Comparison of ENCODE assay signal across 24 cellular contexts in genomic region chr7:137697026-137697425, GRCh38.
DNase-seq lines count a peak whose midpoint lies in the region; TF ChIP-seq lines count a peak whose summit lies in the region.
"Had no signal": no experiment of that assay in that cellular context is flagged by ENCODE, and none has a peak within 500 bp of the region (broad histone marks: within the 10 kb centered on the region; RNA-seq: fewer than 3 reads in every experiment).

No MANE protein-coding gene starts in this region.

- no peaks in the 10 kb centered on the region for H3K9me2 ChIP-seq in hepatocyte (replicated peaks; ENCODE audit: insufficient read depth)

- no peaks in the 10 kb centered on the region for H3K9me3 ChIP-seq in skeletal muscle satellite cell (replicated peaks; ENCODE audit: low read length)
- H3K9me3 ChIP-seq in hepatocyte (ENCODE audit: low read depth): no peaks in the 10 kb centered on the region
- H3K9me3 ChIP-seq: SJSA1 had no signal

- H3K4me2 ChIP-seq in skeletal muscle satellite cell (ENCODE audit: low read length): no peak overlapping the region
- no peak overlapping the region for H3K4me2 ChIP-seq in hepatocyte
- H3K4me2 ChIP-seq: PC-9 had no signal

- TF ChIP-seq CTCF in AG10803 (conservative IDR thresholded peaks at IDR 0.05; ENCODE audit: low read length): no peak
- no peak for TF ChIP-seq CTCF in cardiac fibroblast (IDR thresholded peaks at IDR 0.05; ENCODE audit: low read depth, low read length)
- TF ChIP-seq CTCF in hepatocyte (IDR thresholded peaks at IDR 0.05; ENCODE audit: poor library complexity): no peak

- WGBS in hepatocyte (ENCODE audit: low lambda C conversion rate, missing lambda C conversion rate): 93% methylated on average over 1 of the region's 1 CpG

- no peak overlapping the region for H3K4me3 ChIP-seq in AG10803 (ENCODE audit: low read length)
- no peak overlapping the region for H3K4me3 ChIP-seq in cardiac fibroblast (replicated peaks in 1 of 2; ENCODE audit: low read depth in 2 of 2, low read length in 2 of 2)
- no peak overlapping the region for H3K4me3 ChIP-seq in skeletal muscle satellite cell (ENCODE audit: low read length)
- H3K4me3 ChIP-seq in hepatocyte: no peak overlapping the region
- H3K4me3 ChIP-seq: PC-9, SJSA1 had no signal

- DNase-seq in AG10803 (ENCODE audit: low read depth) (peak; percentile 38), cardiac fibroblast (ENCODE audit: low read depth in 2 of 2) (peak; percentile 10 to 39), fibroblast of peridontal ligament (ENCODE audit: extremely low read depth) (peak; percentile 57), hepatocyte (ENCODE audit: low spot score) (no peak), amniotic stem cell (lab: John Stamatoyannopoulos, UW) (no peak)
- no peak for DNase-seq in activated effector memory CD4-positive, alpha-beta T cell treated with Interleukin-2 at 50 U/mL for 16 hours
- DNase-seq: Calu3; CD8-positive, alpha-beta memory T cell; DMS79 treated with DMSO at 0.1 percent for 48 hours; GF-D8; GOT3; Karpas-422; NCI-H1092 treated with DMSO at 0.1 percent for 48 hours; NCI-H1436; NCI-H187; NCI-H2081 treated with DMSO at 0.1 percent for 48 hours; NCI-H2171; NCI-H446; NCI-H524 treated with DMSO at 0.1 percent for 48 hours; PC-9; Right ventricle myocardium superior; RPMI8226 had no signal

- peaks cover 10% of the 10 kb centered on the region for H3K36me3 ChIP-seq in skeletal muscle satellite cell (ENCODE audit: insufficient read depth, low read length)
- H3K36me3 ChIP-seq in hepatocyte (replicated peaks; ENCODE audit: insufficient read depth, low read depth): no peaks in the 10 kb centered on the region
- H3K36me3 ChIP-seq: SJSA1 had no signal

- no peaks in the 10 kb centered on the region for H3K27me3 ChIP-seq in skeletal muscle satellite cell (ENCODE audit: control insufficient read depth, insufficient read depth, low read length)
- H3K27me3 ChIP-seq in hepatocyte: peaks cover 21% of the 10 kb centered on the region
- H3K27me3 ChIP-seq: SJSA1 had no signal

- H2AFZ ChIP-seq in hepatocyte: no peak overlapping the region
- H2AFZ ChIP-seq: PC-9 had no signal

- no peaks in the 10 kb centered on the region for H3K79me2 ChIP-seq in hepatocyte

- H3K9ac ChIP-seq in skeletal muscle satellite cell (ENCODE audit: low read depth, low read length): peak overlapping the region; percentile 38

- no peaks in the 10 kb centered on the region for H4K20me1 ChIP-seq in hepatocyte (ENCODE audit: insufficient read depth, poor library complexity, severe bottlenecking)

- H3K4me1 ChIP-seq in skeletal muscle satellite cell (ENCODE audit: control insufficient read depth, insufficient read depth, low read length) (peaks cover 58% of the 10 kb centered on the region), hepatocyte (ENCODE audit: insufficient read depth) (no peaks in the 10 kb centered on the region)
- H3K4me1 ChIP-seq: SJSA1 had no signal

- H3K27ac ChIP-seq in hepatocyte: no peak overlapping the region
- H3K27ac ChIP-seq: PC-9, SJSA1 had no signal

Comparison
In these comparisons a context has a peak if more than half of its experiments do, and no peak if none do; other contexts are left out.
1. DNase-seq: peak in AG10803 (single experiment), cardiac fibroblast (2 of 2) and fibroblast of peridontal ligament (single experiment); none in hepatocyte (single experiment), amniotic stem cell (single experiment) and activated effector memory CD4-positive, alpha-beta T cell treated with Interleukin-2 at 50 U/mL for 16 hours (single experiment).